In genomic region chr10:102675887-102676616, GRCh38 we compare ENCODE assay signal across 8 cellular contexts. TPM values are rescaled to one million over a fixed set of nuclear protein-coding genes. Genes with fewer than 3 reads are reported as not detected.
DNase-seq lines count a peak whose midpoint lies in the region; TF ChIP-seq lines count a peak whose summit lies in the region.

No MANE protein-coding gene starts in this region.

- no peaks in the 10 kb centered on the region for H3K9me3 Mint-ChIP-seq in HFFc6

- DNase-seq in ACHN = peak; percentile 91
- DNase-seq in HFFc6 = peak; percentile 93
- DNase-seq in adipocyte (ENCODE audit: low read depth) = peak; percentile 91
- DNase-seq in kidney glomerular epithelial cell (lab: John Stamatoyannopoulos, UW) = peak; percentile 95
- DNase-seq in activated gamma-delta T cell treated with Interleukin-2 at 50 U/mL for 16 hours = no peak
- no peak for DNase-seq in activated gamma-delta T cell (lab: John Stamatoyannopoulos, UW)
- DNase-seq in NK-92 treated with Interleukin-12 subunit alpha and Interleukin-12 subunit beta, amount 100 ng/mL, for 24 hours (lab: John Stamatoyannopoulos, UW) = no peak

- no peaks in the 10 kb centered on the region for H3K9me3 ChIP-seq in adipocyte (ENCODE audit: control insufficient read depth, low read length)

- H3K27me3 ChIP-seq in adipocyte (replicated peaks; ENCODE audit: control insufficient read depth, insufficient read depth, low read length) = no peaks in the 10 kb centered on the region

- in situ Hi-C loops in ACHN (cut with HindIII; ENCODE audit: low pct_ligation_motif_present, low pct_unique_long_range_greater_than_20kb, low sequenced_read_pairs) = no loop called here

- peak overlapping the region; percentile 77 for H3K27ac ChIP-seq in temporal lobe (ENCODE audit: low read depth, low read length)

- peak overlapping the region; percentile 96 for H3K27ac Mint-ChIP-seq in HFFc6

- no peaks in the 10 kb centered on the region for H3K36me3 ChIP-seq in adipocyte (ENCODE audit: control insufficient read depth, insufficient read depth, low read length, severe bottlenecking)

- peaks cover 33% of the 10 kb centered on the region for H3K4me1 ChIP-seq in adipocyte (ENCODE audit: control insufficient read depth, insufficient read depth, low read length)

- no peak for TF ChIP-seq CTCF in HFFc6 (IDR thresholded peaks at IDR 0.05)

- H3K36me3 Mint-ChIP-seq in HFFc6 (ENCODE audit: low read depth) = no peaks in the 10 kb centered on the region

- peaks cover 63% of the 10 kb centered on the region for H3K4me1 Mint-ChIP-seq in HFFc6 (ENCODE audit: low read depth)

- H3K4me3 ChIP-seq in adipocyte (ENCODE audit: low read length) = no peak overlapping the region

- peak overlapping the region; percentile 52 for H3K9ac ChIP-seq in adipocyte (ENCODE audit: low read length)

- peaks cover 6% of the 10 kb centered on the region for H3K27me3 Mint-ChIP-seq in HFFc6 (ENCODE audit: insufficient read depth)

- peak overlapping the region; percentile 88 for H3K4me3 Mint-ChIP-seq in HFFc6

RNA-seq across cellular contexts. Expression of gene TRIM8, which starts 31.8 kb away (rescaled TPM):
- 100 to 1,000 TPM; 123 to 148 (median 135) TPM for total RNA-seq in HFFc6 (2021; fragmentation: NEBNext Ultra II Directional; extraction: Animal tissue kit (Norgen Biotek cat#: 25700))
- 27.0 TPM for total RNA-seq in temporal lobe

RNA-seq across cellular contexts. Expression of gene ARL3, which starts 38.1 kb away (rescaled TPM):
- 10 to 100 TPM; 13.2 to 18.4 (median 16.8) TPM for total RNA-seq in HFFc6 (2021; fragmentation: NEBNext Ultra II Directional; extraction: Animal tissue kit (Norgen Biotek cat#: 25700))
- total RNA-seq in temporal lobe = 32.5 TPM

RNA-seq across cellular contexts. Expression of gene SFXN2, which starts 38.4 kb away (rescaled TPM):
- total RNA-seq in HFFc6 (2021; fragmentation: NEBNext Ultra II Directional; extraction: Animal tissue kit (Norgen Biotek cat#: 25700)) = 1 to 10 TPM; 2.2 to 4.4 (median 3.5) TPM
- total RNA-seq in temporal lobe = 3.4 TPM

Comparison
In these comparisons a context has a peak if more than half of its experiments do, and no peak if none do; other contexts are left out.
1. DNase-seq: peak in ACHN (single experiment), HFFc6 (single experiment), adipocyte (single experiment) and kidney glomerular epithelial cell (single experiment); none in activated gamma-delta T cell treated with Interleukin-2 at 50 U/mL for 16 hours (single experiment), activated gamma-delta T cell (single experiment) and NK-92 treated with Interleukin-12 subunit alpha and Interleukin-12 subunit beta, amount 100 ng/mL, for 24 hours (single experiment).